Comparison of ENCODE assay signal across 8 cellular contexts in genomic region chr4:56505269-56506109, GRCh38.
DNase-seq lines count a peak whose midpoint lies in the region; ATAC-seq and TF ChIP-seq lines count a peak whose summit lies in the region.

ARL9 (plus strand) TSS chr4:56505791; CDS start chr4:56505863, 72 bp downstream.

- peak within 1 kb of the TSS; percentile 89 to 99 (median 92) for H3K4me3 Mint-ChIP-seq in nephron
- H3K4me3 Mint-ChIP-seq in stimulated activated effector memory CD8-positive, alpha-beta T cell treated with anti-CD3 and anti-CD28 coated beads, Interleukin-12 subunit alpha, Interleukin-12 subunit beta, amount 100 ng/mL, for 72 hours, result peak within 1 kb of the TSS; percentile 82

- H3K27ac Mint-ChIP-seq in nephron, result peak within 1 kb of the TSS in 2 of 3 experiments; percentile 41 to 55
- peak within 1 kb of the TSS; percentile 63 for H3K27ac Mint-ChIP-seq in stimulated activated effector memory CD8-positive, alpha-beta T cell treated with anti-CD3 and anti-CD28 coated beads, Interleukin-12 subunit alpha, Interleukin-12 subunit beta, amount 100 ng/mL, for 72 hours

- peak within 1 kb of the TSS; percentile 62 for H3K4me3 ChIP-seq in fibroblast of mammary gland (ENCODE audit: control insufficient read depth, low read depth, low read length)

- DNase-seq in CD1c-positive myeloid dendritic cell (ENCODE audit: extremely low spot score), result peak; percentile 64
- peak; percentile 19 for DNase-seq in NCI-H2171 (lab: John Stamatoyannopoulos, UW)
- peak; percentile 53 for DNase-seq in activated T-helper 1 cell treated with Interleukin-2 at 50 U/mL for 16 hours (ENCODE audit: low read depth)
- peak; percentile 67 for DNase-seq in fibroblast of mammary gland (ENCODE audit: low read depth)
- DNase-seq in stimulated activated effector memory CD8-positive, alpha-beta T cell treated with anti-CD3 and anti-CD28 coated beads, Interleukin-12 subunit alpha, Interleukin-12 subunit beta, amount 100 ng/mL, for 72 hours (ENCODE audit: low spot score in 2 of 2), result peak; percentile 20 to 79
- no peak for DNase-seq in NK-92 treated with Interleukin-12 subunit alpha and Interleukin-12 subunit beta, amount 100 ng/mL, for 24 hours (lab: John Stamatoyannopoulos, UW)

- no peaks in the 10 kb centered on the region for H3K9me3 Mint-ChIP-seq in nephron
- H3K9me3 Mint-ChIP-seq in stimulated activated effector memory CD8-positive, alpha-beta T cell treated with anti-CD3 and anti-CD28 coated beads, Interleukin-12 subunit alpha, Interleukin-12 subunit beta, amount 100 ng/mL, for 72 hours, result no peaks in the 10 kb centered on the region

- TF ChIP-seq CTCF in fibroblast of mammary gland (conservative IDR thresholded peaks at IDR 0.05; ENCODE audit: control insufficient read depth, insufficient read depth, low read depth, low read length) (no peak), nephron (IDR thresholded peaks at IDR 0.05; ENCODE audit: unreplicated experiment in 3 of 3) (no peak)

- H3K4me1 Mint-ChIP-seq in nephron, result peaks cover 11% of the 10 kb centered on the region
- H3K4me1 Mint-ChIP-seq in stimulated activated effector memory CD8-positive, alpha-beta T cell treated with anti-CD3 and anti-CD28 coated beads, Interleukin-12 subunit alpha, Interleukin-12 subunit beta, amount 100 ng/mL, for 72 hours, result peaks cover 17% of the 10 kb centered on the region

- peaks cover 33% of the 10 kb centered on the region for H3K27me3 Mint-ChIP-seq in nephron (ENCODE audit: low read depth)

- H3K36me3 Mint-ChIP-seq in nephron (ENCODE audit: low read depth), result peaks cover 20% of the 10 kb centered on the region
- peaks cover 42% of the 10 kb centered on the region for H3K36me3 Mint-ChIP-seq in stimulated activated effector memory CD8-positive, alpha-beta T cell treated with anti-CD3 and anti-CD28 coated beads, Interleukin-12 subunit alpha, Interleukin-12 subunit beta, amount 100 ng/mL, for 72 hours

- peak; percentile 74 for ATAC-seq in GM21619 (IDR thresholded peaks at IDR 0.05; ENCODE audit: unreplicated experiment)
- ATAC-seq in stimulated activated effector memory CD8-positive, alpha-beta T cell treated with anti-CD3 and anti-CD28 coated beads, Interleukin-12 subunit alpha, Interleukin-12 subunit beta, amount 100 ng/mL, for 72 hours, result peak; percentile 87
